ENCODE assay signal across 21 cellular contexts in genomic region chr17:65688307-65688706, GRCh38.
"Had no signal": no experiment of that assay in that cellular context is flagged by ENCODE, and none has a peak within 500 bp of the region (broad histone marks: within the 10 kb centered on the region; RNA-seq: fewer than 3 reads in every experiment).

No MANE protein-coding gene starts in this region.

- H3K27me3 Mint-ChIP-seq: activated CD4-positive, alpha-beta memory T cell treated with anti-CD3 and anti-CD28 coated beads, Interleukin-2, amount 10 ng/mL, durations not matched to agents 7 days and 5 days; activated CD4-positive, alpha-beta T cell treated with anti-CD3 and anti-CD28 coated beads for 36 hours; T-cell had no signal

- H3K9me3 Mint-ChIP-seq: activated CD4-positive, alpha-beta memory T cell treated with anti-CD3 and anti-CD28 coated beads, Interleukin-2, amount 10 ng/mL, durations not matched to agents 7 days and 5 days; activated naive CD8-positive, alpha-beta T cell treated with anti-CD3 and anti-CD28 coated beads, Interleukin-2, amount 10 ng/mL, durations not matched to agents 7 days and 5 days; activated T-helper 17 cell treated with anti-CD3 and anti-CD28 coated beads, Interleukin-2, amount 50 U/mL, for 72 hours; T-cell had no signal

- H3K36me3 Mint-ChIP-seq: activated naive CD8-positive, alpha-beta T cell treated with anti-CD3 and anti-CD28 coated beads, Interleukin-2, amount 10 ng/mL, durations not matched to agents 7 days and 5 days; T-cell had no signal

- H3K4me3 Mint-ChIP-seq: activated CD4-positive, alpha-beta memory T cell treated with anti-CD3 and anti-CD28 coated beads, Interleukin-2, amount 10 ng/mL, durations not matched to agents 7 days and 5 days; activated CD4-positive, alpha-beta T cell treated with anti-CD3 and anti-CD28 coated beads for 36 hours; activated naive CD8-positive, alpha-beta T cell treated with anti-CD3 and anti-CD28 coated beads, Interleukin-2, amount 10 ng/mL, durations not matched to agents 7 days and 5 days; activated T-helper 17 cell treated with anti-CD3 and anti-CD28 coated beads, Interleukin-2, amount 50 U/mL, for 72 hours; T-cell had no signal

- DNase-seq: activated CD4-positive, alpha-beta memory T cell treated with anti-CD3 and anti-CD28 coated beads, Interleukin-2, amount 10 ng/mL, durations not matched to agents 7 days and 5 days; activated CD4-positive, alpha-beta T cell treated with anti-CD3 and anti-CD28 coated beads for 36 hours; activated CD4-positive, alpha-beta T cell treated with anti-CD3 and anti-CD28 coated beads, Interleukin-2, amount 50 U/mL, for 1 hour; activated gamma-delta T cell; activated naive CD4-positive, alpha-beta T cell treated with anti-CD3 and anti-CD28 coated beads, Interleukin-2, amount 50 U/mL, for 16 hours; activated naive CD8-positive, alpha-beta T cell treated with anti-CD3 and anti-CD28 coated beads, Interleukin-2, amount 10 ng/mL, durations not matched to agents 7 days and 5 days; activated T-cell treated with anti-CD3 and anti-CD28 coated beads for 4 hours; activated T-cell treated with anti-CD3 and anti-CD28 coated beads, Interleukin-2, amount 50 U/mL, for 48 hours; cerebellar nuclear complex; KG1; NCI-H1048; NCI-H187 treated with DMSO at 0.1 percent for 48 hours; NCI-H510A; NCI-H526 treated with DMSO at 0.1 percent for 48 hours; NCI-H82; Peyer's patch; Right ventricle myocardium superior; T-cell; T-helper 2 cell; T1000 had no signal

- H3K27ac Mint-ChIP-seq: activated CD4-positive, alpha-beta memory T cell treated with anti-CD3 and anti-CD28 coated beads, Interleukin-2, amount 10 ng/mL, durations not matched to agents 7 days and 5 days; activated CD4-positive, alpha-beta T cell treated with anti-CD3 and anti-CD28 coated beads for 36 hours; activated naive CD8-positive, alpha-beta T cell treated with anti-CD3 and anti-CD28 coated beads, Interleukin-2, amount 10 ng/mL, durations not matched to agents 7 days and 5 days; activated T-helper 17 cell treated with anti-CD3 and anti-CD28 coated beads, Interleukin-2, amount 50 U/mL, for 72 hours; T-cell had no signal
